1 cellular context compared by ENCODE assay signal in genomic region chr10:2631557-2631956, GRCh38.
TF ChIP-seq lines count a peak whose summit lies in the region.

No MANE protein-coding gene starts in this region.

TF ChIP-seq in GM23338, 12 proteins besides CTCF, POLR2A, EP300 and RAD21 (continued from another document):
- TF ChIP-seq, protein P1, sequence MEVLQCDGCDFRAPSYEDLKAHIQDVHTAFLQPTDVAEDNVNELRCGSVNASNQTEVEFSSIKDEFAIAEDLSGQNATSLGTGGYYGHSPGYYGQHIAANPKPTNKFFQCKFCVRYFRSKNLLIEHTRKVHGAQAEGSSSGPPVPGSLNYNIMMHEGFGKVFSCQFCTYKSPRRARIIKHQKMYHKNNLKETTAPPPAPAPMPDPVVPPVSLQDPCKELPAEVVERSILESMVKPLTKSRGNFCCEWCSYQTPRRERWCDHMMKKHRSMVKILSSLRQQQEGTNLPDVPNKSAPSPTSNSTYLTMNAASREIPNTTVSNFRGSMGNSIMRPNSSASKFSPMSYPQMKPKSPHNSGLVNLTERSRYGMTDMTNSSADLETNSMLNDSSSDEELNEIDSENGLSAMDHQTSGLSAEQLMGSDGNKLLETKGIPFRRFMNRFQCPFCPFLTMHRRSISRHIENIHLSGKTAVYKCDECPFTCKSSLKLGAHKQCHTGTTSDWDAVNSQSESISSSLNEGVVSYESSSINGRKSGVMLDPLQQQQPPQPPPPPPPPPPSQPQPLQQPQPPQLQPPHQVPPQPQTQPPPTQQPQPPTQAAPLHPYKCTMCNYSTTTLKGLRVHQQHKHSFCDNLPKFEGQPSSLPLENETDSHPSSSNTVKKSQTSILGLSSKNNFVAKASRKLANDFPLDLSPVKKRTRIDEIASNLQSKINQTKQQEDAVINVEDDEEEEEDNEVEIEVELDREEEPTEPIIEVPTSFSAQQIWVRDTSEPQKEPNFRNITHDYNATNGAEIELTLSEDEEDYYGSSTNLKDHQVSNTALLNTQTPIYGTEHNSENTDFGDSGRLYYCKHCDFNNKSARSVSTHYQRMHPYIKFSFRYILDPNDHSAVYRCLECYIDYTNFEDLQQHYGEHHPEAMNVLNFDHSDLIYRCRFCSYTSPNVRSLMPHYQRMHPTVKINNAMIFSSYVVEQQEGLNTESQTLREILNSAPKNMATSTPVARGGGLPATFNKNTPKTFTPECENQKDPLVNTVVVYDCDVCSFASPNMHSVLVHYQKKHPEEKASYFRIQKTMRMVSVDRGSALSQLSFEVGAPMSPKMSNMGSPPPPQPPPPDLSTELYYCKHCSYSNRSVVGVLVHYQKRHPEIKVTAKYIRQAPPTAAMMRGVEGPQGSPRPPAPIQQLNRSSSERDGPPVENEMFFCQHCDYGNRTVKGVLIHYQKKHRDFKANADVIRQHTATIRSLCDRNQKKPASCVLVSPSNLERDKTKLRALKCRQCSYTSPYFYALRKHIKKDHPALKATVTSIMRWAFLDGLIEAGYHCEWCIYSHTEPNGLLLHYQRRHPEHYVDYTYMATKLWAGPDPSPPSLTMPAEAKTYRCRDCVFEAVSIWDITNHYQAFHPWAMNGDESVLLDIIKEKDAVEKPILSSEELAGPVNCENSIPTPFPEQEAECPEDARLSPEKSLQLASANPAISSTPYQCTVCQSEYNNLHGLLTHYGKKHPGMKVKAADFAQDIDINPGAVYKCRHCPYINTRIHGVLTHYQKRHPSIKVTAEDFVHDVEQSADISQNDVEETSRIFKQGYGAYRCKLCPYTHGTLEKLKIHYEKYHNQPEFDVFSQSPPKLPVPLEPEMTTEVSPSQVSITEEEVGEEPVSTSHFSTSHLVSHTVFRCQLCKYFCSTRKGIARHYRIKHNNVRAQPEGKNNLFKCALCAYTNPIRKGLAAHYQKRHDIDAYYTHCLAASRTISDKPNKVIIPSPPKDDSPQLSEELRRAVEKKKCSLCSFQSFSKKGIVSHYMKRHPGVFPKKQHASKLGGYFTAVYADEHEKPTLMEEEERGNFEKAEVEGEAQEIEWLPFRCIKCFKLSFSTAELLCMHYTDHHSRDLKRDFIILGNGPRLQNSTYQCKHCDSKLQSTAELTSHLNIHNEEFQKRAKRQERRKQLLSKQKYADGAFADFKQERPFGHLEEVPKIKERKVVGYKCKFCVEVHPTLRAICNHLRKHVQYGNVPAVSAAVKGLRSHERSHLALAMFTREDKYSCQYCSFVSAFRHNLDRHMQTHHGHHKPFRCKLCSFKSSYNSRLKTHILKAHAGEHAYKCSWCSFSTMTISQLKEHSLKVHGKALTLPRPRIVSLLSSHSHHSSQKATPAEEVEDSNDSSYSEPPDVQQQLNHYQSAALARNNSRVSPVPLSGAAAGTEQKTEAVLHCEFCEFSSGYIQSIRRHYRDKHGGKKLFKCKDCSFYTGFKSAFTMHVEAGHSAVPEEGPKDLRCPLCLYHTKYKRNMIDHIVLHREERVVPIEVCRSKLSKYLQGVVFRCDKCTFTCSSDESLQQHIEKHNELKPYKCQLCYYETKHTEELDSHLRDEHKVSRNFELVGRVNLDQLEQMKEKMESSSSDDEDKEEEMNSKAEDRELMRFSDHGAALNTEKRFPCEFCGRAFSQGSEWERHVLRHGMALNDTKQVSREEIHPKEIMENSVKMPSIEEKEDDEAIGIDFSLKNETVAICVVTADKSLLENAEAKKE (CRISPR knock-in tag; IDR thresholded peaks at IDR 0.05) = no peak
- TF ChIP-seq EZH2phosphoT487 (IDR thresholded peaks at IDR 0.05; ENCODE audit: unreplicated experiment) = no peak
- TF ChIP-seq, protein P2, sequence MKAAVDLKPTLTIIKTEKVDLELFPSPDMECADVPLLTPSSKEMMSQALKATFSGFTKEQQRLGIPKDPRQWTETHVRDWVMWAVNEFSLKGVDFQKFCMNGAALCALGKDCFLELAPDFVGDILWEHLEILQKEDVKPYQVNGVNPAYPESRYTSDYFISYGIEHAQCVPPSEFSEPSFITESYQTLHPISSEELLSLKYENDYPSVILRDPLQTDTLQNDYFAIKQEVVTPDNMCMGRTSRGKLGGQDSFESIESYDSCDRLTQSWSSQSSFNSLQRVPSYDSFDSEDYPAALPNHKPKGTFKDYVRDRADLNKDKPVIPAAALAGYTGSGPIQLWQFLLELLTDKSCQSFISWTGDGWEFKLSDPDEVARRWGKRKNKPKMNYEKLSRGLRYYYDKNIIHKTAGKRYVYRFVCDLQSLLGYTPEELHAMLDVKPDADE (IDR thresholded peaks at IDR 0.05) = no peak
- no peak for TF ChIP-seq JUNB (IDR thresholded peaks at IDR 0.05; ENCODE audit: unreplicated experiment)
- TF ChIP-seq ZNF331 (CRISPR knock-in tag; IDR thresholded peaks at IDR 0.05; ENCODE audit: low read depth) = no peak
- no peak for TF ChIP-seq EZH2 (IDR thresholded peaks at IDR 0.05; ENCODE audit: low read depth, unreplicated experiment)
- TF ChIP-seq, protein P3, sequence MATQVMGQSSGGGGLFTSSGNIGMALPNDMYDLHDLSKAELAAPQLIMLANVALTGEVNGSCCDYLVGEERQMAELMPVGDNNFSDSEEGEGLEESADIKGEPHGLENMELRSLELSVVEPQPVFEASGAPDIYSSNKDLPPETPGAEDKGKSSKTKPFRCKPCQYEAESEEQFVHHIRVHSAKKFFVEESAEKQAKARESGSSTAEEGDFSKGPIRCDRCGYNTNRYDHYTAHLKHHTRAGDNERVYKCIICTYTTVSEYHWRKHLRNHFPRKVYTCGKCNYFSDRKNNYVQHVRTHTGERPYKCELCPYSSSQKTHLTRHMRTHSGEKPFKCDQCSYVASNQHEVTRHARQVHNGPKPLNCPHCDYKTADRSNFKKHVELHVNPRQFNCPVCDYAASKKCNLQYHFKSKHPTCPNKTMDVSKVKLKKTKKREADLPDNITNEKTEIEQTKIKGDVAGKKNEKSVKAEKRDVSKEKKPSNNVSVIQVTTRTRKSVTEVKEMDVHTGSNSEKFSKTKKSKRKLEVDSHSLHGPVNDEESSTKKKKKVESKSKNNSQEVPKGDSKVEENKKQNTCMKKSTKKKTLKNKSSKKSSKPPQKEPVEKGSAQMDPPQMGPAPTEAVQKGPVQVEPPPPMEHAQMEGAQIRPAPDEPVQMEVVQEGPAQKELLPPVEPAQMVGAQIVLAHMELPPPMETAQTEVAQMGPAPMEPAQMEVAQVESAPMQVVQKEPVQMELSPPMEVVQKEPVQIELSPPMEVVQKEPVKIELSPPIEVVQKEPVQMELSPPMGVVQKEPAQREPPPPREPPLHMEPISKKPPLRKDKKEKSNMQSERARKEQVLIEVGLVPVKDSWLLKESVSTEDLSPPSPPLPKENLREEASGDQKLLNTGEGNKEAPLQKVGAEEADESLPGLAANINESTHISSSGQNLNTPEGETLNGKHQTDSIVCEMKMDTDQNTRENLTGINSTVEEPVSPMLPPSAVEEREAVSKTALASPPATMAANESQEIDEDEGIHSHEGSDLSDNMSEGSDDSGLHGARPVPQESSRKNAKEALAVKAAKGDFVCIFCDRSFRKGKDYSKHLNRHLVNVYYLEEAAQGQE (IDR thresholded peaks at IDR 0.05; ENCODE audit: unreplicated experiment) = no peak
- TF ChIP-seq STAT1 (IDR thresholded peaks at IDR 0.05; ENCODE audit: unreplicated experiment) = no peak
- no peak for TF ChIP-seq NANOG (IDR thresholded peaks at IDR 0.05; ENCODE audit: borderline replicate concordance)
